Comparison of ENCODE assay signal across 8 cellular contexts in genomic region chr2:151637284-151637781, GRCh38.
DNase-seq lines count a peak whose midpoint lies in the region; ATAC-seq and TF ChIP-seq lines count a peak whose summit lies in the region.

No MANE protein-coding gene starts in this region.

- POLR2A ChIA-PET in HEK293T (lab: Yijun Ruan, JAX), result no interaction called here

- CTCF ChIA-PET in HEK293T (lab: Yijun Ruan, JAX), result no interaction called here

- DNase-seq in T-helper 2 cell (peak in 4 of 5 experiments; percentile 8 to 88 (median 42)), NCI-H1436 (lab: John Stamatoyannopoulos, UW) (no peak), NCI-H510A (lab: John Stamatoyannopoulos, UW) (no peak), HEK293T (ENCODE audit: extremely low spot score) (no peak)
- DNase-seq in central memory CD4-positive, alpha-beta T cell, result peak; percentile 66
- DNase-seq in stimulated activated CD4-positive, alpha-beta T cell treated with anti-CD3 and anti-CD28 coated beads, Interleukin-4, amount 100 ng/mL, for 4 hours, result peak; percentile 11 to 66

- peak; percentile 84 for ATAC-seq in GM18498 (IDR thresholded peaks at IDR 0.05; ENCODE audit: unreplicated experiment)
- peak; percentile 39 for ATAC-seq in HG02884 (IDR thresholded peaks at IDR 0.05; ENCODE audit: unreplicated experiment)

TF ChIP-seq in HEK293T, 16 proteins besides CTCF, POLR2A, EP300 and RAD21:
- TF ChIP-seq LEF1 (IDR thresholded peaks at IDR 0.05; ENCODE audit: borderline replicate concordance) (no peak), FOXM1 (IDR thresholded peaks at IDR 0.05; ENCODE audit: borderline replicate concordance) (no peak), ZNF384 (IDR thresholded peaks at IDR 0.05) (no peak), PKNOX1 (IDR thresholded peaks at IDR 0.05) (no peak), NFRKB (IDR thresholded peaks at IDR 0.05) (no peak), TARDBP (IDR thresholded peaks at IDR 0.05) (no peak), ARNT (IDR thresholded peaks at IDR 0.05) (no peak), HDGF (IDR thresholded peaks at IDR 0.05; ENCODE audit: borderline replicate concordance) (no peak), ELF4 (IDR thresholded peaks at IDR 0.05) (no peak), SUZ12 (IDR thresholded peaks at IDR 0.05) (no peak), FOXA1 (IDR thresholded peaks at IDR 0.05) (no peak), FOXK2 (IDR thresholded peaks at IDR 0.05) (no peak), SP1 (IDR thresholded peaks at IDR 0.05) (no peak), L3MBTL2 (conservative IDR thresholded peaks at IDR 0.05) (no peak), CTBP1 (IDR thresholded peaks at IDR 0.05; ENCODE audit: borderline replicate concordance) (no peak), BHLHE40 (IDR thresholded peaks at IDR 0.05; ENCODE audit: borderline replicate concordance) (no peak)

Comparison
In these comparisons a context has a peak if more than half of its experiments do, and no peak if none do; other contexts are left out.
1. DNase-seq: peak in T-helper 2 cell (4 of 5), central memory CD4-positive, alpha-beta T cell (single experiment) and stimulated activated CD4-positive, alpha-beta T cell treated with anti-CD3 and anti-CD28 coated beads, Interleukin-4, amount 100 ng/mL, for 4 hours (2 of 2); none in NCI-H1436 (single experiment), NCI-H510A (single experiment) and HEK293T (single experiment).